24 cellular contexts compared by ENCODE assay signal in the genomic region with DNA sequence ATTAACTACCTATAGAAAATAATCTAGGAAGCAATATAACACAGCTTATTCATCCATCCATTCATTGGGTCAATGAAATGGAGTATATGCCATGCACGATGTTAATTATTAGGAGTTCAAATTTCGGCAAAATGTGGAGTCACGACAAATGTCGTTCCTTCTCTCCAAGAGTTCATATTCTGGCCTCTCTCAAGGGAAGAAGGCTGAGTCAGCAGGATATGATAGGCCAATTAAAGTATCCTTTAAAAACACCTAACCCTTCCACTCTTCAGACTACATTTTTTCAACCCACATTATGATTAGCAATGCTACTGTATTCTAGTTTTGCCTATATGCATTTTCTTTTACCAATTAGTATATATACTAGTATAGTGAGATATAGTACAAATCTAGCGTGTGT.
"Had no signal": no experiment of that assay in that cellular context is flagged by ENCODE, and none has a peak within 500 bp of the region (broad histone marks: within the 10 kb centered on the region; RNA-seq: fewer than 3 reads in every experiment).

No MANE protein-coding gene starts in this region.

- FAIRE-seq: colon, endothelial cell of umbilical vein, frontal cortex, islet of Langerhans, keratinocyte had no signal

- H2AFZ ChIP-seq: hepatocyte had no signal

- H3K4me3 ChIP-seq: coronary artery, dorsolateral prefrontal cortex, esophagus muscularis mucosa, gastroesophageal sphincter, heart left ventricle, hepatocyte, left lung, lower lobe of right lung, mucosa of descending colon had no signal

- H3K27me3 ChIP-seq: dorsolateral prefrontal cortex, esophagus muscularis mucosa, gastroesophageal sphincter, heart left ventricle, hepatocyte, left lung had no signal

- H3K79me2 ChIP-seq: hepatocyte had no signal

- H3K9me3 ChIP-seq: esophagus muscularis mucosa, gastroesophageal sphincter, heart left ventricle, left lung, lower lobe of right lung, mucosa of descending colon had no signal

- H3K36me3 ChIP-seq: esophagus muscularis mucosa, gastroesophageal sphincter, left lung, lower lobe of right lung had no signal

- H3K27ac ChIP-seq: coronary artery, dorsolateral prefrontal cortex, esophagus muscularis mucosa, foreskin keratinocyte, gastroesophageal sphincter, heart left ventricle, hepatocyte, left lung, lower lobe of right lung had no signal

- H3K4me1 ChIP-seq: esophagus muscularis mucosa, gastroesophageal sphincter, left lung, lower lobe of right lung had no signal

- ATAC-seq: foreskin keratinocyte, gastroesophageal sphincter, heart left ventricle, left cardiac atrium, left lung, left ventricle myocardium superior, lower lobe of right lung, mucosa of descending colon had no signal

- DNase-seq: dermis blood vessel endothelial cell; dorsolateral prefrontal cortex; effector CD4-positive, alpha-beta T cell; effector memory CD4-positive, alpha-beta T cell; foreskin keratinocyte; heart left ventricle; hypothalamus; immature natural killer cell; left cardiac atrium; left lung; left ventricle myocardium superior; lower lobe of right lung; mesenchymal stem cell; mucosa of descending colon; naive B cell had no signal

- H3K4me2 ChIP-seq: hepatocyte had no signal
